ENCODE assay signal across 14 cellular contexts in the genomic region with DNA sequence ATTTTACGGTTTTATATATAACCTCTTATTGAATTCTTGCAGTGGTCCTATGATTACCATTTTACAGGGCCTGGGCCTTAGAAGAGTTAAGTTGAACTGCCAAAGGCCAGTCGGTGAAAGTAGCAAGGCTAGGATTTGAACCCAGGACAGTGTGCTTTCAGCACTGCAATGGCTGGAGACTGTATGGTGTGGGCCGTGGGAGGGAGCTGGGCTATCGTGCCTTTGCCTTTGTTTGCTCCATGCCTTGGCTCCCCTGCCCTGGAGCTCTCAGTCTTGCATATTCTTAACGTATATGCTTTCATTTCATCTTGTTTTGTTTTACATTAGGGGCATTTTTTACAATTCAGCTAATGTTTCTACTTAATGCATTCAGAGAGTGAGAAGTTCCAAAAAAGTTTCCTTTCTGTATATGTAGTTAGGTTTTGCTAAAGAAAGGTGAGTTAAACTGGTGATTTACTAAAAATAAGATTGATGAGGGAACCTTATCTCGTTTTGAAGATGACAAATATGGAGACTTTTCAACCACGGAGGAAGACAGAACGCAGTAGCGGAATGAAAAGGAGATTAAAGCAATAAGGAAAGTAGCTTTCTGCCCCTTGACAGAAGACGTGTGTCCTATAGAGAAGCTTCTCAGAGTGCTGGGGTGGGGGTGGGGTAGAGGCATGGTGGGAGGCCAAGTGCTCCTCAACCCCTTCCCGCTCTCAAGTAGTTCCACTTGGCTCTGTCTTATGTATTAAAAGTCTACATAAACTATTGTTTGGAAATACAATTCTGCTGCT.
A peak's percentile ranks its signal among the peaks of the same experiment; 100 is the strongest.
DNase-seq lines count a peak whose midpoint lies in the region; ATAC-seq and TF ChIP-seq lines count a peak whose summit lies in the region.
"Had no signal": no experiment of that assay in that cellular context is flagged by ENCODE, and none has a peak within 500 bp of the region (broad histone marks: within the 10 kb centered on the region; RNA-seq: fewer than 3 reads in every experiment).

No MANE protein-coding gene starts in this region.

- POLR2A ChIA-PET in CD4-positive, alpha-beta memory T cell (lab: Charles Lee; ENCODE audit: partially characterized antibody): interaction anchor here (0.7 to 3.8 kb wide), 12 partner anchors 9 to 285 kb away, joined by 3 to 58 read pairs (median 4); a partner anchor contains a TSS

- H3K4me3 Mint-ChIP-seq in CD4-positive, alpha-beta memory T cell: peak overlapping the region; percentile 33 to 83 (median 74)
- peak overlapping the region; percentile 29 for H3K4me3 Mint-ChIP-seq in mesothelial cell of epicardium
- H3K4me3 Mint-ChIP-seq: HFFc6 had no signal

- CTCF ChIA-PET in CD4-positive, alpha-beta memory T cell (lab: Charles Lee; ENCODE audit: partially characterized antibody): interaction anchor here (0.7 to 4.0 kb wide), 6 partner anchors 10 to 289 kb away, joined by 3 to 26 read pairs (median 4); no protein-coding TSS in a partner anchor

- H3K27me3 ChIP-seq in CD4-positive, alpha-beta memory T cell (ENCODE audit: insufficient read depth, low read length): no peaks in the 10 kb centered on the region
- H3K27me3 ChIP-seq in H7 (ENCODE audit: control insufficient read depth, insufficient read depth, low read length): no peaks in the 10 kb centered on the region
- H3K27me3 ChIP-seq in right lobe of liver: no peaks in the 10 kb centered on the region

- TF ChIP-seq CTCF in mesothelial cell of epicardium (IDR thresholded peaks at IDR 0.05; ENCODE audit: unreplicated experiment) (no peak), right lobe of liver (IDR thresholded peaks at IDR 0.05) (no peak)

- no peaks in the 10 kb centered on the region for H3K36me3 ChIP-seq in CD4-positive, alpha-beta memory T cell (ENCODE audit: insufficient read depth, low read length)
- H3K36me3 ChIP-seq in H7 (replicated peaks; ENCODE audit: control insufficient read depth, insufficient read depth, low read length) (no peaks in the 10 kb centered on the region), right lobe of liver (no peaks in the 10 kb centered on the region)

- peaks cover 52 to 68% (median 62%) of the 10 kb centered on the region in 4 donors for H3K4me1 Mint-ChIP-seq in CD4-positive, alpha-beta memory T cell
- H3K4me1 Mint-ChIP-seq in mesothelial cell of epicardium: peaks cover 22% of the 10 kb centered on the region

- H3K9me3 Mint-ChIP-seq in CD4-positive, alpha-beta memory T cell: peaks cover 0 to 5% (median 1%) of the 10 kb centered on the region in 8 donors
- peaks cover 2% of the 10 kb centered on the region for H3K9me3 Mint-ChIP-seq in mesothelial cell of epicardium
- H3K9me3 Mint-ChIP-seq: HFFc6 had no signal

- H3K27ac ChIP-seq in CD4-positive, alpha-beta memory T cell (ENCODE audit: low read depth, low read length): no peak overlapping the region
- H3K27ac ChIP-seq in right lobe of liver: no peak overlapping the region
- H3K27ac ChIP-seq: parathyroid adenoma had no signal

- no peak for TF ChIP-seq POLR2A in right lobe of liver (IDR thresholded peaks at IDR 0.05)

- no peaks in the 10 kb centered on the region for H3K27me3 Mint-ChIP-seq in CD4-positive, alpha-beta memory T cell
- no peaks in the 10 kb centered on the region for H3K27me3 Mint-ChIP-seq in mesothelial cell of epicardium (ENCODE audit: low read depth)

- DNase-seq in CD4-positive, alpha-beta memory T cell: no peak
- DNase-seq in H7 (peak; percentile 23), mesothelial cell of epicardium (ENCODE audit: low spot score in 2 of 2, unreplicated experiment in 2 of 2) (no peak), right lobe of liver (no peak), NCI-H524 (lab: John Stamatoyannopoulos, UW) (no peak)
- DNase-seq in activated T-cell treated with anti-CD3 and anti-CD28 coated beads, Interleukin-2, amount 50 U/mL, for 48 hours: peak; percentile 73 to 74
- no peak for DNase-seq in effector CD8-positive, alpha-beta T cell (lab: John Stamatoyannopoulos, UW)
- DNase-seq: HFFc6, NCI-H187, NCI-H748 treated with DMSO at 0.1 percent for 48 hours, SHP77 treated with DMSO at 0.1 percent for 48 hours had no signal

- H3K27ac Mint-ChIP-seq in CD4-positive, alpha-beta memory T cell: peak overlapping the region; percentile 38 to 96 (median 79)
- peak overlapping the region; percentile 58 for H3K27ac Mint-ChIP-seq in mesothelial cell of epicardium
- H3K27ac Mint-ChIP-seq: HFFc6 had no signal

- 69% methylated on average over 10 of the region's 11 CpGs for WGBS in right lobe of liver (ENCODE audit: insufficient coverage, low coverage, low lambda C conversion rate, missing lambda C conversion rate)

- ATAC-seq in right lobe of liver (no peak), HG03139 (IDR thresholded peaks at IDR 0.05; ENCODE audit: unreplicated experiment) (no peak)
- ATAC-seq: K562 had no signal

- intact Hi-C loops in CD4-positive, alpha-beta memory T cell (cut with micrococcal nuclease): no loop called here
- intact Hi-C loops in right lobe of liver (cut with DNase I): no loop called here

- peak overlapping the region in 1 of 2 donors; percentile 34 for H3K4me3 ChIP-seq in CD4-positive, alpha-beta memory T cell (ENCODE audit: low read length in 2 of 2)
- H3K4me3 ChIP-seq in H7 (ENCODE audit: insufficient read depth, low read depth, low read length) (no peak overlapping the region), right lobe of liver (no peak overlapping the region)
- H3K4me3 ChIP-seq: K562 had no signal

- peaks cover 65% of the 10 kb centered on the region for H3K4me1 ChIP-seq in CD4-positive, alpha-beta memory T cell (ENCODE audit: insufficient read depth, low read length)
- H3K4me1 ChIP-seq in right lobe of liver: no peaks in the 10 kb centered on the region
- H3K4me1 ChIP-seq: parathyroid adenoma had no signal

- H3K36me3 Mint-ChIP-seq in CD4-positive, alpha-beta memory T cell: no peaks in the 10 kb centered on the region
- H3K36me3 Mint-ChIP-seq in mesothelial cell of epicardium: peaks cover 7% of the 10 kb centered on the region

- no peaks in the 10 kb centered on the region for H3K9me3 ChIP-seq in CD4-positive, alpha-beta memory T cell (ENCODE audit: control insufficient read depth in 1 of 2, low read length in 2 of 2)
- no peaks in the 10 kb centered on the region for H3K9me3 ChIP-seq in right lobe of liver

Comparison
In these comparisons a context has a peak if more than half of its experiments do, and no peak if none do; other contexts are left out.
1. DNase-seq: peak in H7 (single experiment) and activated T-cell treated with anti-CD3 and anti-CD28 coated beads, Interleukin-2, amount 50 U/mL, for 48 hours (2 of 2); none in CD4-positive, alpha-beta memory T cell (0 of 5), mesothelial cell of epicardium (0 of 2), right lobe of liver (0 of 3), effector CD8-positive, alpha-beta T cell (single experiment) and NCI-H524 (0 of 2).